8 cellular contexts compared by ENCODE assay signal in genomic region chr1:1745651-1746565, GRCh38. TPM values are rescaled to one million over a fixed set of nuclear protein-coding genes. Genes with fewer than 3 reads are reported as not detected.
DNase-seq lines count a peak whose midpoint lies in the region; ATAC-seq lines count a peak whose summit lies in the region.
"Not testable (repeated sequence)": the region's sequence is repeated elsewhere in the genome, so short reads cannot be mapped to it uniquely, and the experiment has no call there.

No MANE protein-coding gene starts in this region.

- POLR2A ChIA-PET in activated CD4-positive, alpha-beta memory T cell treated with anti-CD3 and anti-CD28 coated beads for 36 hours (lab: Charles Lee), result not testable (repeated sequence)

- intact Hi-C loops in activated CD4-positive, alpha-beta memory T cell treated with anti-CD3 and anti-CD28 coated beads for 36 hours (cut with micrococcal nuclease); left colon (cut with DNase I, micrococcal nuclease): not testable (repeated sequence)

- DNase-seq in ACHN (peak; percentile 11), NCI-H510A treated with DMSO at 0.1 percent for 48 hours (lab: John Stamatoyannopoulos, UW) (peak; percentile 90), left colon (peak; percentile 79 to 86)
- DNase-seq in activated CD4-positive, alpha-beta memory T cell treated with anti-CD3 and anti-CD28 coated beads for 36 hours, result peak; percentile 72
- DNase-seq in stimulated activated CD4-positive, alpha-beta T cell treated with anti-CD3 and anti-CD28 coated beads, Interleukin-15, amount 100 ng/mL, for 24 hours, result peak; percentile 87

- H3K9me3 Mint-ChIP-seq in activated CD4-positive, alpha-beta memory T cell treated with anti-CD3 and anti-CD28 coated beads for 36 hours, result not testable (repeated sequence)

- in situ Hi-C loops in ACHN (cut with HindIII; ENCODE audit: low pct_ligation_motif_present, low pct_unique_long_range_greater_than_20kb, low sequenced_read_pairs), result not testable (repeated sequence)

- H3K27ac ChIP-seq in cingulate gyrus (ENCODE audit: low read depth, low read length), result peak overlapping the region; percentile 87

- peak overlapping the region; percentile 23 for H3K4me3 Mint-ChIP-seq in activated CD4-positive, alpha-beta memory T cell treated with anti-CD3 and anti-CD28 coated beads for 36 hours

- H3K27me3 Mint-ChIP-seq in activated CD4-positive, alpha-beta memory T cell treated with anti-CD3 and anti-CD28 coated beads for 36 hours, result not testable (repeated sequence)

- ATAC-seq in GM19043 (IDR thresholded peaks at IDR 0.05; ENCODE audit: low read depth, unreplicated experiment), result peak; percentile 57
- peak; percentile 60 for ATAC-seq in HG03175 (IDR thresholded peaks at IDR 0.05; ENCODE audit: unreplicated experiment)
- ATAC-seq in left colon, result peak; percentile 80

- CTCF ChIA-PET in activated CD4-positive, alpha-beta memory T cell treated with anti-CD3 and anti-CD28 coated beads for 36 hours (lab: Charles Lee), result not testable (repeated sequence)

- H3K36me3 Mint-ChIP-seq in activated CD4-positive, alpha-beta memory T cell treated with anti-CD3 and anti-CD28 coated beads for 36 hours, result not testable (repeated sequence)

- H3K4me1 Mint-ChIP-seq in activated CD4-positive, alpha-beta memory T cell treated with anti-CD3 and anti-CD28 coated beads for 36 hours (ENCODE audit: low read depth), result not testable (repeated sequence)

- H3K27ac Mint-ChIP-seq in activated CD4-positive, alpha-beta memory T cell treated with anti-CD3 and anti-CD28 coated beads for 36 hours, result peak overlapping the region; percentile 65

RNA-seq across cellular contexts. Expression of gene CDK11A, which starts 21.8 kb away (rescaled TPM):
- 10 to 100 TPM; 44.5 to 49.1 TPM for total RNA-seq in activated CD4-positive, alpha-beta memory T cell treated with anti-CD3 and anti-CD28 coated beads for 36 hours
- total RNA-seq in left colon, result 10 to 100 TPM; 66.4 to 72.3 TPM

RNA-seq across cellular contexts. Expression of gene NADK, which starts 32.4 kb away (rescaled TPM):
- total RNA-seq in activated CD4-positive, alpha-beta memory T cell treated with anti-CD3 and anti-CD28 coated beads for 36 hours, result 10 to 100 TPM; 56.2 to 57.4 TPM
- total RNA-seq in left colon, result 100 to 1,000 TPM; 141 to 156 TPM

RNA-seq across cellular contexts. Expression of gene SLC35E2B, which starts 53.3 kb away (rescaled TPM):
- total RNA-seq in activated CD4-positive, alpha-beta memory T cell treated with anti-CD3 and anti-CD28 coated beads for 36 hours, result 10 to 100 TPM; 29.0 to 30.1 TPM
- total RNA-seq in left colon, result 10 to 100 TPM; 39.0 to 57.0 TPM

Comparison
In these comparisons a context has a peak if more than half of its experiments do, and no peak if none do; other contexts are left out.
1. Peak in every context shown above with its lines: DNase-seq, ATAC-seq and H3K27ac ChIP-seq.
2. DNase-seq: peak in every context shown above with its lines; median percentile 90 in NCI-H510A treated with DMSO at 0.1 percent for 48 hours; 87 in stimulated activated CD4-positive, alpha-beta T cell treated with anti-CD3 and anti-CD28 coated beads, Interleukin-15, amount 100 ng/mL, for 24 hours; 82 in left colon; 72 in activated CD4-positive, alpha-beta memory T cell treated with anti-CD3 and anti-CD28 coated beads for 36 hours; 11 in ACHN.